ENCODE assay signal across 8 cellular contexts in genomic region chr10:104120903-104121484, GRCh38. TPM values are rescaled to one million over a fixed set of nuclear protein-coding genes. Genes with fewer than 3 reads are reported as not detected.
DNase-seq lines count a peak whose midpoint lies in the region; ATAC-seq and TF ChIP-seq lines count a peak whose summit lies in the region.

No MANE protein-coding gene starts in this region.

- peak overlapping the region; percentile 93 for H3K4me2 ChIP-seq in smooth muscle cell

- peak overlapping the region; percentile 91 for H2AFZ ChIP-seq in smooth muscle cell (ENCODE audit: low read depth)

- H3K27me3 ChIP-seq in smooth muscle cell (ENCODE audit: low read depth), result no peaks in the 10 kb centered on the region

- peak overlapping the region; percentile 53 to 57 for H3K4me3 ChIP-seq in cardiac fibroblast (replicated peaks in 1 of 2; ENCODE audit: low read depth in 2 of 2, low read length in 2 of 2)
- H3K4me3 ChIP-seq in smooth muscle cell, result peak overlapping the region; percentile 77

- H3K9ac ChIP-seq in smooth muscle cell (ENCODE audit: low read depth), result peak overlapping the region; percentile 99

- H4K20me1 ChIP-seq in smooth muscle cell (ENCODE audit: low read depth), result no peaks in the 10 kb centered on the region

- POLR2A ChIA-PET in WTC11 (lab: Charles Lee), result interaction anchor here (0.6 to 2.7 kb wide), 18 partner anchors 10 to 1042 kb away, joined by 3 to 34 read pairs (median 5); partner anchors contain the start of genes CFAP58 and GSTO2

- H3K9me3 Mint-ChIP-seq in WTC11, result no peaks in the 10 kb centered on the region
- no peaks in the 10 kb centered on the region for H3K9me3 Mint-ChIP-seq in immature natural killer cell

- H3K36me3 ChIP-seq in smooth muscle cell (ENCODE audit: low read depth), result no peaks in the 10 kb centered on the region

- peaks cover 23% of the 10 kb centered on the region for H3K4me1 ChIP-seq in smooth muscle cell (ENCODE audit: low read depth)

- ATAC-seq in HG02840 (IDR thresholded peaks at IDR 0.05; ENCODE audit: low FRiP score, unreplicated experiment) (peak; percentile 33), WTC11 (peak; percentile 19)

- CTCF ChIA-PET in WTC11 (lab: Charles Lee), result interaction anchor here (0.6 to 3.7 kb wide), 18 partner anchors 8 to 408 kb away, joined by 3 to 35 read pairs (median 4); partner anchors contain the start of genes CFAP58 and GSTO1

- TF ChIP-seq CTCF in WTC11 (IDR thresholded peaks at IDR 0.05) (no peak), cardiac fibroblast (IDR thresholded peaks at IDR 0.05; ENCODE audit: low read depth, low read length) (no peak), smooth muscle cell (IDR thresholded peaks at IDR 0.05; ENCODE audit: borderline replicate concordance, insufficient read depth, poor library complexity, severe bottlenecking) (no peak)

- H3K27me3 Mint-ChIP-seq in WTC11 (ENCODE audit: low read depth) (no peaks in the 10 kb centered on the region), immature natural killer cell (ENCODE audit: low read depth in 3 of 3) (peaks cover 16 to 23% (median 21%) of the 10 kb centered on the region in 3 donors)

- H3K36me3 Mint-ChIP-seq in WTC11, result peaks cover 3% of the 10 kb centered on the region
- H3K36me3 Mint-ChIP-seq in immature natural killer cell, result peaks cover 3 to 6% (median 4%) of the 10 kb centered on the region in 3 donors

- peaks cover 10% of the 10 kb centered on the region for H3F3A ChIP-seq in smooth muscle cell (ENCODE audit: low read depth)

- 1% methylated on average over 28 of the region's 28 CpGs for WGBS in smooth muscle cell (ENCODE audit: low lambda C conversion rate)

- H3K4me3 Mint-ChIP-seq in WTC11 (peak overlapping the region; percentile 92), immature natural killer cell (peak overlapping the region; percentile 94 to 99 (median 96))

- H3K79me2 ChIP-seq in smooth muscle cell (ENCODE audit: low read depth), result no peaks in the 10 kb centered on the region

- H3K9me3 ChIP-seq in smooth muscle cell (replicated peaks; ENCODE audit: low read depth), result no peaks in the 10 kb centered on the region

- DNase-seq in GM04503 (ENCODE audit: low read depth) (peak; percentile 88), NCI-H2029 (lab: John Stamatoyannopoulos, UW) (peak; percentile 10), WTC11 (ENCODE audit: low spot score) (peak; percentile 80), cardiac fibroblast (ENCODE audit: low read depth in 2 of 2) (peak; percentile 98 to 99), immature natural killer cell (peak; percentile 85 to 86 (median 86)), smooth muscle cell (lab: John Stamatoyannopoulos, UW; ENCODE audit: unreplicated experiment) (peak; percentile 62), NCI-H524 treated with DMSO at 0.1 percent for 48 hours (lab: John Stamatoyannopoulos, UW) (no peak)

- H3K4me1 Mint-ChIP-seq in WTC11 (peaks cover 29% of the 10 kb centered on the region), immature natural killer cell (peaks cover 15 to 29% of the 10 kb centered on the region in 2 donors)

- H3K27ac ChIP-seq in smooth muscle cell (ENCODE audit: low read depth), result peak overlapping the region; percentile 100

- peak overlapping the region; percentile 100 for H3K27ac Mint-ChIP-seq in WTC11
- peak overlapping the region; percentile 98 to 99 (median 98) for H3K27ac Mint-ChIP-seq in immature natural killer cell

TF ChIP-seq in WTC11, 78 proteins besides CTCF, POLR2A, EP300 and RAD21 (continues in another document):
- TF ChIP-seq, protein P1, sequence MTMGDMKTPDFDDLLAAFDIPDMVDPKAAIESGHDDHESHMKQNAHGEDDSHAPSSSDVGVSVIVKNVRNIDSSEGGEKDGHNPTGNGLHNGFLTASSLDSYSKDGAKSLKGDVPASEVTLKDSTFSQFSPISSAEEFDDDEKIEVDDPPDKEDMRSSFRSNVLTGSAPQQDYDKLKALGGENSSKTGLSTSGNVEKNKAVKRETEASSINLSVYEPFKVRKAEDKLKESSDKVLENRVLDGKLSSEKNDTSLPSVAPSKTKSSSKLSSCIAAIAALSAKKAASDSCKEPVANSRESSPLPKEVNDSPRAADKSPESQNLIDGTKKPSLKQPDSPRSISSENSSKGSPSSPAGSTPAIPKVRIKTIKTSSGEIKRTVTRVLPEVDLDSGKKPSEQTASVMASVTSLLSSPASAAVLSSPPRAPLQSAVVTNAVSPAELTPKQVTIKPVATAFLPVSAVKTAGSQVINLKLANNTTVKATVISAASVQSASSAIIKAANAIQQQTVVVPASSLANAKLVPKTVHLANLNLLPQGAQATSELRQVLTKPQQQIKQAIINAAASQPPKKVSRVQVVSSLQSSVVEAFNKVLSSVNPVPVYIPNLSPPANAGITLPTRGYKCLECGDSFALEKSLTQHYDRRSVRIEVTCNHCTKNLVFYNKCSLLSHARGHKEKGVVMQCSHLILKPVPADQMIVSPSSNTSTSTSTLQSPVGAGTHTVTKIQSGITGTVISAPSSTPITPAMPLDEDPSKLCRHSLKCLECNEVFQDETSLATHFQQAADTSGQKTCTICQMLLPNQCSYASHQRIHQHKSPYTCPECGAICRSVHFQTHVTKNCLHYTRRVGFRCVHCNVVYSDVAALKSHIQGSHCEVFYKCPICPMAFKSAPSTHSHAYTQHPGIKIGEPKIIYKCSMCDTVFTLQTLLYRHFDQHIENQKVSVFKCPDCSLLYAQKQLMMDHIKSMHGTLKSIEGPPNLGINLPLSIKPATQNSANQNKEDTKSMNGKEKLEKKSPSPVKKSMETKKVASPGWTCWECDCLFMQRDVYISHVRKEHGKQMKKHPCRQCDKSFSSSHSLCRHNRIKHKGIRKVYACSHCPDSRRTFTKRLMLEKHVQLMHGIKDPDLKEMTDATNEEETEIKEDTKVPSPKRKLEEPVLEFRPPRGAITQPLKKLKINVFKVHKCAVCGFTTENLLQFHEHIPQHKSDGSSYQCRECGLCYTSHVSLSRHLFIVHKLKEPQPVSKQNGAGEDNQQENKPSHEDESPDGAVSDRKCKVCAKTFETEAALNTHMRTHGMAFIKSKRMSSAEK (CRISPR knock-in tag; IDR thresholded peaks at IDR 0.05; ENCODE audit: borderline replicate concordance), result no peak
- TF ChIP-seq USF2 (CRISPR knock-in tag; IDR thresholded peaks at IDR 0.05), result peak; percentile 70
- peak; percentile 63 for TF ChIP-seq USF1 (CRISPR knock-in tag; IDR thresholded peaks at IDR 0.05)
- no peak for TF ChIP-seq ZNF281 (CRISPR knock-in tag; IDR thresholded peaks at IDR 0.05)

RNA-seq across cellular contexts. Expression of gene SFR1, which starts 1.0 kb away (rescaled TPM):
- 9.2 to 11.6 TPM (median 9.9 TPM) in 3 replicates for total RNA-seq in WTC11 (2021)
- polyA plus RNA-seq in immature natural killer cell, result 10 to 100 TPM; 15.7 to 19.0 (median 16.7) TPM
- 4.1 and 5.3 TPM in 2 replicates for total RNA-seq in smooth muscle cell
- polyA plus RNA-seq in smooth muscle cell, result 4.7 and 5.3 TPM in 2 replicates

RNA-seq across cellular contexts. Expression of gene COL17A1, which starts 35.3 kb away (rescaled TPM):
- 0.60 to 1.5 TPM (median 1.1 TPM) in 3 replicates for total RNA-seq in WTC11 (2021)
- not detected for polyA plus RNA-seq in immature natural killer cell
- 140 and 150 TPM in 2 replicates for total RNA-seq in smooth muscle cell
- 31.5 and 167 TPM in 2 replicates for polyA plus RNA-seq in smooth muscle cell

Comparison
In these comparisons a context has a peak if more than half of its experiments do, and no peak if none do; other contexts are left out.
1. RNA of gene COL17A1, which starts 35.3 kb away (total RNA-seq): 140 to 150 TPM in smooth muscle cell; 0.60 to 1.5 TPM in WTC11; every median in the first group is over 10 times any median in the second.